ENCODE assay signal across 23 cellular contexts in the genomic region with DNA sequence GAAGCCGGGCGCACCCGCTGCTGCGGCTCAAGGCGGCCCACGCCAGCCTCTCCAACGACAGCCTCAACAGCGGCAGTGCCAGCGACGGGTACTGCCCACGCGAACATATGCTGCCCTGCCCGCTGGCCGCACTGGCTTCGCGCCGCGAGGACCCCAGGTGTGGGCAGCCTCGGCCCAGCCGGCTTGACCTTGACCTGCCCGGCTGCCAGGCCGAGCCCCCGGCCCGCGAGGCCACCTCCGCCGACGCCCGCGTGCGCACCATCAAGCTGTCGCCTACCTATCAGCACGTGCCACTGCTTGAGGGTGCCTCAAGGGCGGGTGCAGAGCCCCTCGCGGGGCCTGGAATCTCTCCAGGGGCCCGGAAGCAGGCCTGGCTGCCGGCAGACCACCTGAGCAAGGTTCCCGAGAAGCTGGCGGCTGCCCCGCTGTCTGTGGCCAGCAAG. TPM values are rescaled to one million over a fixed set of nuclear protein-coding genes. Genes with fewer than 3 reads are reported as not detected.
DNase-seq lines count a peak whose midpoint lies in the region; ATAC-seq, FAIRE-seq and TF ChIP-seq lines count a peak whose summit lies in the region.
"Had no signal": no experiment of that assay in that cellular context is flagged by ENCODE, and none has a peak within 500 bp of the region (broad histone marks: within the 10 kb centered on the region; RNA-seq: fewer than 3 reads in every experiment).

No MANE protein-coding gene starts in this region.

- H3K18ac ChIP-seq in H9 (ENCODE audit: insufficient read length, low read depth, low read length) = no peak overlapping the region

- DNase-seq in H9 (no peak), endothelial cell (ENCODE audit: low spot score) (no peak), neural progenitor cell (ENCODE audit: low spot score) (no peak), KG1 (lab: John Stamatoyannopoulos, UW) (no peak), frontal cortex (ENCODE audit: low spot score in 2 of 2) (no peak)
- DNase-seq in natural killer cell treated with Interleukin-12 subunit alpha and Interleukin-12 subunit beta and Interleukin-15 and Interleukin-18, amount 100 ng/mL, for 72 hours (ENCODE audit: low spot score) = no peak
- DNase-seq: cortex of kidney; HFFc6; lower lobe of right lung; NCI-H1694; NCI-H446 treated with DMSO at 0.1 percent for 48 hours; SHP77; stimulated activated CD4-positive, alpha-beta T cell treated with anti-CD3 and anti-CD28 coated beads, Interleukin-2, amount 100 ng/mL, for 48 hours had no signal

- no peak overlapping the region for H3K9ac ChIP-seq in BLaER1 treated with 17β-estradiol and CSF1 and Interleukin-3, amounts not matched to agents 10 nM and 100 nM
- H3K9ac ChIP-seq in H9 (ENCODE audit: extremely low read depth, insufficient read length, low read length) (no peak overlapping the region), neural progenitor cell (no peak overlapping the region)

- H3K36me3 Mint-ChIP-seq in H9 (ENCODE audit: insufficient read depth in 1 of 3, low read depth in 3 of 3) = no peaks in the 10 kb centered on the region
- no peaks in the 10 kb centered on the region for H3K36me3 Mint-ChIP-seq in endothelial cell (ENCODE audit: low read depth, unreplicated experiment)
- H3K36me3 Mint-ChIP-seq in neural progenitor cell = peaks cover 1% of the 10 kb centered on the region
- H3K36me3 Mint-ChIP-seq in natural killer cell treated with Interleukin-12 subunit alpha and Interleukin-12 subunit beta and Interleukin-15 and Interleukin-18, amount 100 ng/mL, for 72 hours = no peaks in the 10 kb centered on the region
- H3K36me3 Mint-ChIP-seq: activated naive CD8-positive, alpha-beta T cell had no signal

- H3K4me3 Mint-ChIP-seq in H9 = no peak overlapping the region
- no peak overlapping the region for H3K4me3 Mint-ChIP-seq in endothelial cell (ENCODE audit: unreplicated experiment)
- H3K4me3 Mint-ChIP-seq in neural progenitor cell = no peak overlapping the region
- no peak overlapping the region for H3K4me3 Mint-ChIP-seq in natural killer cell treated with Interleukin-12 subunit alpha and Interleukin-12 subunit beta and Interleukin-15 and Interleukin-18, amount 100 ng/mL, for 72 hours
- H3K4me3 Mint-ChIP-seq: activated naive CD8-positive, alpha-beta T cell; HFFc6; nephron progenitor cell; T-helper 2 cell treated with Interferon-gamma antibody and Interleukin-4, amounts not matched to agents 5 μg/mL and 100 μg/mL, for 36 hours had no signal

- no CpG with 5 or more reads among the region's 41 CpGs for WGBS in H9 (ENCODE audit: extremely low coverage, insufficient read length, low lambda C conversion rate)

- ATAC-seq in natural killer cell treated with Interleukin-12 subunit alpha and Interleukin-12 subunit beta and Interleukin-15 and Interleukin-18, amount 100 ng/mL, for 72 hours = no peak

- H3K14ac ChIP-seq in H9 (ENCODE audit: insufficient read depth, low read length) = no peak overlapping the region

- H2BK15ac ChIP-seq in H9 (ENCODE audit: low read depth, low read length) = no peak overlapping the region

- H3K36me3 ChIP-seq in BLaER1 treated with 17β-estradiol and CSF1 and Interleukin-3, amounts not matched to agents 10 nM and 100 nM = peaks cover 0 to 16% (median 8%) of the 10 kb centered on the region in 11 experiments; a peak in 12 of 22 replicates
- H3K36me3 ChIP-seq in neural progenitor cell = no peaks in the 10 kb centered on the region
- H3K36me3 ChIP-seq: lower lobe of right lung, pancreas, right atrium auricular region had no signal

- no peak overlapping the region for H4K8ac ChIP-seq in H9 (replicated peaks; ENCODE audit: insufficient read length, low read depth, low read length)

- H3K79me2 ChIP-seq in H9 (ENCODE audit: insufficient read depth, low read length) (no peaks in the 10 kb centered on the region), neural progenitor cell (ENCODE audit: low read depth) (no peaks in the 10 kb centered on the region)

- H3K23ac ChIP-seq in H9 (ENCODE audit: insufficient read length, low read depth, low read length) = no peak overlapping the region

- H3K9me3 Mint-ChIP-seq in H9 (no peaks in the 10 kb centered on the region), endothelial cell (ENCODE audit: unreplicated experiment) (no peaks in the 10 kb centered on the region), neural progenitor cell (no peaks in the 10 kb centered on the region)
- H3K9me3 Mint-ChIP-seq in natural killer cell treated with Interleukin-12 subunit alpha and Interleukin-12 subunit beta and Interleukin-15 and Interleukin-18, amount 100 ng/mL, for 72 hours = no peaks in the 10 kb centered on the region
- H3K9me3 Mint-ChIP-seq: activated T-helper 2 cell treated with anti-CD3 and anti-CD28 coated beads, Interferon-gamma antibody, Interleukin-2, Interleukin-4, amounts not matched to agents 10 μg/mL and 5 μg/mL and 100 μg/mL, durations not matched to agents 14 hours and 24 hours and 36 hours; HFFc6; nephron progenitor cell; T-helper 2 cell treated with Interferon-gamma antibody and Interleukin-4, amounts not matched to agents 5 μg/mL and 100 μg/mL, for 36 hours had no signal

- H3K4me2 ChIP-seq in BLaER1 treated with 17β-estradiol and CSF1 and Interleukin-3, amounts not matched to agents 10 nM and 100 nM = peak overlapping the region in 7 of 11 experiments; percentile 4 to 60 (median 46); a peak in 9 of 22 replicates
- peak overlapping the region; percentile 37 for H3K4me2 ChIP-seq in H9 (ENCODE audit: insufficient read depth, insufficient read length, low read length)
- H3K4me2 ChIP-seq in neural progenitor cell = peak overlapping the region; percentile 72

- H2BK20ac ChIP-seq in H9 (ENCODE audit: low read depth, low read length, poor library complexity, severe bottlenecking) = no peak overlapping the region

- H3K9me3 ChIP-seq in BLaER1 treated with 17β-estradiol and CSF1 and Interleukin-3, amounts not matched to agents 10 nM and 100 nM (replicated peaks in 1 of 11) = no peaks in the 10 kb centered on the region
- H3K9me3 ChIP-seq in H9 (ENCODE audit: control insufficient read depth, low read depth, low read length) = no peaks in the 10 kb centered on the region
- no peaks in the 10 kb centered on the region for H3K9me3 ChIP-seq in neural progenitor cell (ENCODE audit: low read depth)
- H3K9me3 ChIP-seq: lower lobe of right lung, pancreas, right atrium auricular region had no signal

- peaks cover 41% of the 10 kb centered on the region for H3F3A ChIP-seq in neural progenitor cell (ENCODE audit: low read depth)

- peaks cover 9% of the 10 kb centered on the region for H3K23me2 ChIP-seq in H9 (ENCODE audit: insufficient read length, low read depth, low read length, poor library complexity, severe bottlenecking)

- TF ChIP-seq CTCF in H9 (conservative IDR thresholded peaks at IDR 0.05) = peak; percentile 16; the same call in 1 of the 3 replicates
- TF ChIP-seq CTCF in endothelial cell (IDR thresholded peaks at IDR 0.05; ENCODE audit: unreplicated experiment) = peak; percentile 12
- TF ChIP-seq CTCF in neural progenitor cell (IDR thresholded peaks at IDR 0.05) = no peak

- no peak for FAIRE-seq in frontal cortex (lab: Jason Lieb, UNC)
- FAIRE-seq: D721Med, endometrium, GM12878, pancreas had no signal

- no peak overlapping the region for H4K5ac ChIP-seq in H9 (ENCODE audit: insufficient read length, low read depth, low read length)

- H2BK5ac ChIP-seq in H9 (ENCODE audit: insufficient read length, low read length) = no peak overlapping the region

- H2BK120ac ChIP-seq in H9 (ENCODE audit: low read depth, low read length, poor library complexity, severe bottlenecking) = no peak overlapping the region

- H2AFZ ChIP-seq in H9 (ENCODE audit: low read length) (no peak overlapping the region), neural progenitor cell (replicated peaks) (no peak overlapping the region)

- no peaks in the 10 kb centered on the region for H3K79me1 ChIP-seq in H9 (ENCODE audit: insufficient read depth, low read depth, low read length, poor library complexity, severe bottlenecking)

- no peak overlapping the region for H4K91ac ChIP-seq in H9 (ENCODE audit: insufficient read length, low read depth, low read length)

- H3K56ac ChIP-seq in H9 (ENCODE audit: insufficient read length, low read depth, low read length) = no peak overlapping the region

- H3K4ac ChIP-seq in H9 (ENCODE audit: low read depth, low read length) = no peak overlapping the region

- peaks cover 30 to 48% (median 42%) of the 10 kb centered on the region in 10 experiments for H3K4me1 ChIP-seq in BLaER1 treated with 17β-estradiol and CSF1 and Interleukin-3, amounts not matched to agents 10 nM and 100 nM
- H3K4me1 ChIP-seq in H9 (ENCODE audit: insufficient read depth, low read length) (no peaks in the 10 kb centered on the region), neural progenitor cell (peaks cover 31% of the 10 kb centered on the region)

- no peak overlapping the region for H3T11ph ChIP-seq in H9 (ENCODE audit: low read length)

- H3K4me1 Mint-ChIP-seq in H9 (peaks cover 2 to 4% of the 10 kb centered on the region in 2 experiments; a peak in 2 of 4 replicates), endothelial cell (ENCODE audit: unreplicated experiment) (no peaks in the 10 kb centered on the region), neural progenitor cell (peaks cover 2% of the 10 kb centered on the region)
- peaks cover 0 to 3% of the 10 kb centered on the region in 2 donors for H3K4me1 Mint-ChIP-seq in natural killer cell treated with Interleukin-12 subunit alpha and Interleukin-12 subunit beta and Interleukin-15 and Interleukin-18, amount 100 ng/mL, for 72 hours (ENCODE audit: low read depth in 2 of 2)

- H3K27ac Mint-ChIP-seq in H9 (no peak overlapping the region), endothelial cell (ENCODE audit: unreplicated experiment) (no peak overlapping the region), neural progenitor cell (no peak overlapping the region)
- H3K27ac Mint-ChIP-seq in natural killer cell treated with Interleukin-12 subunit alpha and Interleukin-12 subunit beta and Interleukin-15 and Interleukin-18, amount 100 ng/mL, for 72 hours = no peak overlapping the region
- H3K27ac Mint-ChIP-seq: activated naive CD8-positive, alpha-beta T cell; activated T-helper 2 cell treated with anti-CD3 and anti-CD28 coated beads, Interferon-gamma antibody, Interleukin-2, Interleukin-4, amounts not matched to agents 10 μg/mL and 5 μg/mL and 100 μg/mL, durations not matched to agents 14 hours and 24 hours and 36 hours; HFFc6; nephron progenitor cell; T-helper 2 cell treated with Interferon-gamma antibody and Interleukin-4, amounts not matched to agents 5 μg/mL and 100 μg/mL, for 36 hours had no signal

- peaks cover 76 to 97% (median 83%) of the 10 kb centered on the region in 11 experiments for H4K20me1 ChIP-seq in BLaER1 treated with 17β-estradiol and CSF1 and Interleukin-3, amounts not matched to agents 10 nM and 100 nM
- H4K20me1 ChIP-seq in H9 (ENCODE audit: control insufficient read depth, insufficient read depth, insufficient read length) (no peaks in the 10 kb centered on the region), neural progenitor cell (ENCODE audit: low read depth) (peaks cover 86% of the 10 kb centered on the region)

- peaks cover 62 to 72% (median 67%) of the 10 kb centered on the region in 11 experiments for H3K27me3 ChIP-seq in BLaER1 treated with 17β-estradiol and CSF1 and Interleukin-3, amounts not matched to agents 10 nM and 100 nM
- H3K27me3 ChIP-seq in H9 (ENCODE audit: insufficient read depth, low read length) (peaks cover 54% of the 10 kb centered on the region), neural progenitor cell (peaks cover 85% of the 10 kb centered on the region)

- no peak overlapping the region for H3K27ac ChIP-seq in BLaER1 treated with 17β-estradiol and CSF1 and Interleukin-3, amounts not matched to agents 10 nM and 100 nM
- no peak overlapping the region for H3K27ac ChIP-seq in H9 (ENCODE audit: insufficient read length, low read depth, low read length)
- H3K27ac ChIP-seq in neural progenitor cell = no peak overlapping the region
- H3K27ac ChIP-seq: lower lobe of right lung, pancreas, right atrium auricular region had no signal

- no peak overlapping the region for H3K4me3 ChIP-seq in BLaER1 treated with 17β-estradiol and CSF1 and Interleukin-3, amounts not matched to agents 10 nM and 100 nM
- H3K4me3 ChIP-seq in neural progenitor cell = no peak overlapping the region
- H3K4me3 ChIP-seq: GM12878, lower lobe of right lung had no signal

- peaks cover 74% of the 10 kb centered on the region for H3K27me3 Mint-ChIP-seq in H9 (ENCODE audit: low read depth)
- peaks cover 10% of the 10 kb centered on the region for H3K27me3 Mint-ChIP-seq in endothelial cell (ENCODE audit: unreplicated experiment)
- peaks cover 20% of the 10 kb centered on the region for H3K27me3 Mint-ChIP-seq in neural progenitor cell (ENCODE audit: insufficient read depth, low read depth)
- H3K27me3 Mint-ChIP-seq in natural killer cell treated with Interleukin-12 subunit alpha and Interleukin-12 subunit beta and Interleukin-15 and Interleukin-18, amount 100 ng/mL, for 72 hours = no peaks in the 10 kb centered on the region
- H3K27me3 Mint-ChIP-seq: activated naive CD8-positive, alpha-beta T cell had no signal

- no peak overlapping the region for H2BK12ac ChIP-seq in H9 (ENCODE audit: insufficient read length, low read depth, low read length)

- no peak overlapping the region for H2AK5ac ChIP-seq in H9 (ENCODE audit: insufficient read length, low read length)

RNA-seq across cellular contexts. Expression of a gene that starts 13.0 kb away (rescaled TPM):
- total RNA-seq in H9 (2021) = 30.3 and 36.8 TPM in 2 replicates
- total RNA-seq in endothelial cell (ENCODE audit: unreplicated experiment) = 29.7 TPM
- total RNA-seq in neural progenitor cell (ENCODE audit: low replicate concordance) = 14.4 and 40.4 TPM in 2 replicates
- total RNA-seq in natural killer cell treated with Interleukin-12 subunit alpha and Interleukin-12 subunit beta and Interleukin-15 and Interleukin-18, amount 100 ng/mL, for 72 hours = 10 to 100 TPM; 45.1 to 58.4 TPM
- 17.9 TPM for total RNA-seq in frontal cortex

RNA-seq across cellular contexts. Expression of a gene that starts 16.1 kb away (rescaled TPM):
- 0.68 and 2.0 TPM in 2 replicates for total RNA-seq in H9 (2021)
- 1.9 TPM for total RNA-seq in endothelial cell (ENCODE audit: unreplicated experiment)
- 1.3 and 12.2 TPM in 2 replicates for total RNA-seq in neural progenitor cell (ENCODE audit: low replicate concordance)
- under 1 TPM; 0.05 to 0.17 TPM for total RNA-seq in natural killer cell treated with Interleukin-12 subunit alpha and Interleukin-12 subunit beta and Interleukin-15 and Interleukin-18, amount 100 ng/mL, for 72 hours
- total RNA-seq in frontal cortex = 116 TPM

RNA-seq across cellular contexts. Expression of a gene that starts 24.1 kb away (rescaled TPM):
- 5.8 and 9.1 TPM in 2 replicates for total RNA-seq in H9 (2021)
- total RNA-seq in endothelial cell (ENCODE audit: unreplicated experiment) = 8.4 TPM
- total RNA-seq in neural progenitor cell (ENCODE audit: low replicate concordance) = 3.6 and 12.5 TPM in 2 replicates
- total RNA-seq in natural killer cell treated with Interleukin-12 subunit alpha and Interleukin-12 subunit beta and Interleukin-15 and Interleukin-18, amount 100 ng/mL, for 72 hours = 1 to 10 TPM; 1.2 to 2.3 TPM
- total RNA-seq in frontal cortex = 3.7 TPM

RNA-seq across cellular contexts. Expression of a gene that starts 24.9 kb away (rescaled TPM):
- total RNA-seq in H9 (2021) = 10.4 and 10.5 TPM in 2 replicates
- total RNA-seq in endothelial cell (ENCODE audit: unreplicated experiment) = 2.3 TPM
- 4.8 and 13.0 TPM in 2 replicates for total RNA-seq in neural progenitor cell (ENCODE audit: low replicate concordance)
- 1 to 10 TPM; 1.7 to 3.2 TPM for total RNA-seq in natural killer cell treated with Interleukin-12 subunit alpha and Interleukin-12 subunit beta and Interleukin-15 and Interleukin-18, amount 100 ng/mL, for 72 hours
- total RNA-seq in frontal cortex = 2.4 TPM

RNA-seq across cellular contexts. Expression of a gene that starts 27.8 kb away (rescaled TPM):
- total RNA-seq in H9 (2021) = 1,628 and 1,677 TPM in 2 replicates
- 1,175 TPM for total RNA-seq in endothelial cell (ENCODE audit: unreplicated experiment)
- total RNA-seq in neural progenitor cell (ENCODE audit: low replicate concordance) = 1,918 and 2,648 TPM in 2 replicates
- total RNA-seq in natural killer cell treated with Interleukin-12 subunit alpha and Interleukin-12 subunit beta and Interleukin-15 and Interleukin-18, amount 100 ng/mL, for 72 hours = 1,000 to 10,000 TPM in 1 of 2 donors, 100 to 1,000 TPM in 1; 757 to 1,081 TPM
- 276 TPM for total RNA-seq in frontal cortex
